17 cellular contexts compared by ENCODE assay signal in genomic region chr21:45348591-45349327, GRCh38. TPM values are rescaled to one million over a fixed set of nuclear protein-coding genes. Genes with fewer than 3 reads are reported as not detected.
DNase-seq lines count a peak whose midpoint lies in the region; ATAC-seq and TF ChIP-seq lines count a peak whose summit lies in the region.
"Had no signal": no experiment of that assay in that cellular context is flagged by ENCODE, and none has a peak within 500 bp of the region (broad histone marks: within the 10 kb centered on the region; RNA-seq: fewer than 3 reads in every experiment).

No MANE protein-coding gene starts in this region.

- no peak overlapping the region for H2AK9ac ChIP-seq in IMR-90 (replicated peaks; ENCODE audit: low read depth, low read length, poor library complexity)

- TF ChIP-seq POLR2A in IMR-90 (IDR thresholded peaks at IDR 0.05; ENCODE audit: low read depth, low read length), result no peak
- no peak for TF ChIP-seq POLR2A in heart left ventricle (IDR thresholded peaks at IDR 0.05)

- no peaks in the 10 kb centered on the region for H3K4me1 Mint-ChIP-seq in immature natural killer cell
- H3K4me1 Mint-ChIP-seq: activated B cell treated with CpG ODN at 0.5 μM for 24 hours; activated naive CD8-positive, alpha-beta T cell treated with anti-CD3 and anti-CD28 coated beads, Interleukin-2, amount 10 ng/mL, durations not matched to agents 7 days and 5 days had no signal

- H3K4me1 ChIP-seq in IMR-90 (ENCODE audit: control insufficient read depth, insufficient read depth, low read length) (peaks cover 6% of the 10 kb centered on the region; the same call in 1 of the 2 replicates), heart left ventricle (peaks cover 6 to 57% (median 34%) of the 10 kb centered on the region in 12 donors), osteoblast (ENCODE audit: insufficient read depth, low read length) (peaks cover 11% of the 10 kb centered on the region)

- no peaks in the 10 kb centered on the region for H3K36me3 Mint-ChIP-seq in immature natural killer cell
- H3K36me3 Mint-ChIP-seq: activated naive CD8-positive, alpha-beta T cell treated with anti-CD3 and anti-CD28 coated beads, Interleukin-2, amount 10 ng/mL, durations not matched to agents 7 days and 5 days had no signal

- H4K20me1 ChIP-seq in IMR-90 (ENCODE audit: insufficient read depth, low read length) (no peaks in the 10 kb centered on the region), osteoblast (ENCODE audit: insufficient read depth, low read length) (no peaks in the 10 kb centered on the region)

- H3K36me3 ChIP-seq in IMR-90 (ENCODE audit: control insufficient read depth, insufficient read depth, low read length), result no peaks in the 10 kb centered on the region
- no peaks in the 10 kb centered on the region for H3K36me3 ChIP-seq in heart left ventricle
- no peaks in the 10 kb centered on the region for H3K36me3 ChIP-seq in osteoblast (ENCODE audit: insufficient read depth, low read length)
- H3K36me3 ChIP-seq: upper lobe of left lung had no signal

- no peaks in the 10 kb centered on the region for H3K79me1 ChIP-seq in IMR-90 (ENCODE audit: low read depth in 1 of 2, low read length in 2 of 2)

- no peak overlapping the region for H3K4ac ChIP-seq in IMR-90 (ENCODE audit: low read depth, low read length)

- H2BK120ac ChIP-seq in IMR-90 (ENCODE audit: low read depth, low read length), result no peak overlapping the region

- DNase-seq in IMR-90 (no peak), heart left ventricle (peak in 2 of 5 donors; percentile 23 to 47), osteoblast (ENCODE audit: insufficient read length, low spot score, missing footprints) (no peak), immature natural killer cell (no peak), SW480 (ENCODE audit: low spot score) (no peak), NCI-H2107 (lab: John Stamatoyannopoulos, UW) (no peak)
- DNase-seq in activated CD4-positive, CD25-positive, alpha-beta regulatory T cell (lab: John Stamatoyannopoulos, UW), result no peak
- DNase-seq: activated B cell treated with CpG ODN at 0.5 μM for 24 hours; activated CD8-positive, alpha-beta memory T cell treated with anti-CD3 and anti-CD28 coated beads for 24 hours; activated naive CD8-positive, alpha-beta T cell treated with anti-CD3 and anti-CD28 coated beads, Interleukin-2, amount 10 ng/mL, durations not matched to agents 7 days and 5 days; effector CD8-positive, alpha-beta T cell; NCI-H2171 treated with DMSO at 0.1 percent for 48 hours; occipital lobe had no signal

- H3K4me3 ChIP-seq in IMR-90 (ENCODE audit: insufficient read depth, low read depth, low read length) (no peak overlapping the region), heart left ventricle (no peak overlapping the region), osteoblast (ENCODE audit: insufficient read depth, low read length) (no peak overlapping the region)
- H3K4me3 ChIP-seq: smooth muscle cell, upper lobe of left lung had no signal

- no peak overlapping the region for H2BK5ac ChIP-seq in IMR-90 (ENCODE audit: low read depth, low read length, poor library complexity, severe bottlenecking)

- peaks cover 9% of the 10 kb centered on the region for H3K9me1 ChIP-seq in IMR-90 (ENCODE audit: insufficient read depth, low read length)

- 0 out of 2 replicates have a peak overlapping the region, but pooled peaks have one; percentile 21 for H2BK20ac ChIP-seq in IMR-90 (ENCODE audit: low read depth, low read length)

- no peak overlapping the region for H3K4me3 Mint-ChIP-seq in immature natural killer cell
- H3K4me3 Mint-ChIP-seq: activated B cell treated with CpG ODN at 0.5 μM for 24 hours; activated naive CD8-positive, alpha-beta T cell treated with anti-CD3 and anti-CD28 coated beads, Interleukin-2, amount 10 ng/mL, durations not matched to agents 7 days and 5 days; T-helper 1 cell treated with Interleukin-12 subunit alpha and Interleukin-12 subunit beta and Interleukin-4 antibody, amounts not matched to agents 30 μg/mL and 1 μg/mL, for 36 hours had no signal

- CTCF ChIA-PET in IMR-90 (lab: Yijun Ruan, JAX), result no interaction called here

- no peak overlapping the region; a peak in 1 of 4 replicates for H4K8ac ChIP-seq in IMR-90 (ENCODE audit: low read depth in 2 of 2, low read length in 2 of 2)

- 0 out of 2 replicates have a peak overlapping the region, but pooled peaks have one; percentile 11 for H4K91ac ChIP-seq in IMR-90 (ENCODE audit: insufficient read depth, low read depth, low read length)

- ATAC-seq in IMR-90 (ENCODE audit: low read depth) (no peak), heart left ventricle (no peak)

- H2BK15ac ChIP-seq in IMR-90 (ENCODE audit: low read depth, low read length), result no peak overlapping the region

- H3K9me3 ChIP-seq in IMR-90 (ENCODE audit: control insufficient read depth, insufficient read depth, low read length) (no peaks in the 10 kb centered on the region), heart left ventricle (no peaks in the 10 kb centered on the region), osteoblast (ENCODE audit: low read depth, low read length) (no peaks in the 10 kb centered on the region)
- H3K9me3 ChIP-seq: upper lobe of left lung had no signal

- H2AK5ac ChIP-seq in IMR-90 (ENCODE audit: low read depth, low read length), result peak overlapping the region; percentile 35; the same call in 1 of the 2 replicates

- H3K9me3 Mint-ChIP-seq in immature natural killer cell, result no peaks in the 10 kb centered on the region
- H3K9me3 Mint-ChIP-seq: activated B cell treated with CpG ODN at 0.5 μM for 24 hours; activated naive CD8-positive, alpha-beta T cell treated with anti-CD3 and anti-CD28 coated beads, Interleukin-2, amount 10 ng/mL, durations not matched to agents 7 days and 5 days; T-helper 1 cell treated with Interleukin-12 subunit alpha and Interleukin-12 subunit beta and Interleukin-4 antibody, amounts not matched to agents 30 μg/mL and 1 μg/mL, for 36 hours had no signal

- no TSS peak for BruUV-seq in IMR-90 (replicated peaks; lab: Mats Ljungman, UMichigan)

- H3K27me3 Mint-ChIP-seq in immature natural killer cell (ENCODE audit: low read depth in 3 of 3), result peaks cover 0 to 6% (median 2%) of the 10 kb centered on the region in 3 donors
- H3K27me3 Mint-ChIP-seq: activated naive CD8-positive, alpha-beta T cell treated with anti-CD3 and anti-CD28 coated beads, Interleukin-2, amount 10 ng/mL, durations not matched to agents 7 days and 5 days had no signal

- in situ Hi-C loops in IMR-90 (cut with MboI; ENCODE audit: low sequenced_read_pairs), result no loop called here

- TF ChIP-seq RAD21 in IMR-90 (IDR thresholded peaks at IDR 0.05; ENCODE audit: low read length), result no peak

- no peak overlapping the region for H3K14ac ChIP-seq in IMR-90 (replicated peaks; ENCODE audit: low read depth, low read length)

- no peak overlapping the region for H3K18ac ChIP-seq in IMR-90 (ENCODE audit: low read depth, low read length)

- H3K9ac ChIP-seq in IMR-90 (ENCODE audit: low read depth, low read length), result no peak overlapping the region

- H3K27me3 ChIP-seq in IMR-90 (ENCODE audit: control insufficient read depth, insufficient read depth, low read length) (peaks cover 2% of the 10 kb centered on the region; the same call in 1 of the 2 replicates), heart left ventricle (no peaks in the 10 kb centered on the region), osteoblast (ENCODE audit: insufficient read depth, low read length) (peaks cover 5% of the 10 kb centered on the region)
- H3K27me3 ChIP-seq: upper lobe of left lung had no signal

- TF ChIP-seq CTCF in IMR-90 (conservative IDR thresholded peaks at IDR 0.05; ENCODE audit: low read depth, low read length) (no peak), heart left ventricle (IDR thresholded peaks at IDR 0.05) (no peak), osteoblast (IDR thresholded peaks at IDR 0.05; ENCODE audit: extremely low read depth, low read depth, low read length) (no peak)

- H3K27ac ChIP-seq in IMR-90 (ENCODE audit: insufficient read depth, low read length), result no peak overlapping the region
- H3K27ac ChIP-seq in heart left ventricle, result peak overlapping the region in 9 of 12 donors; percentile 27 to 71 (median 63)
- H3K27ac ChIP-seq in osteoblast (ENCODE audit: low read depth, low read length), result peak overlapping the region; percentile 46
- peak overlapping the region; percentile 3 for H3K27ac ChIP-seq in temporal lobe (ENCODE audit: low read depth, low read length)

- H3K4me2 ChIP-seq in IMR-90 (ENCODE audit: low read depth, low read length) (no peak overlapping the region), osteoblast (ENCODE audit: insufficient read depth, low read length) (no peak overlapping the region)

- H3K79me2 ChIP-seq in osteoblast (ENCODE audit: insufficient read depth, low read length), result no peaks in the 10 kb centered on the region

- no peak overlapping the region for H4K5ac ChIP-seq in IMR-90 (ENCODE audit: low read depth, low read length)

- POLR2A ChIA-PET in IMR-90 (lab: Charles Lee; ENCODE audit: unreplicated experiment), result no interaction called here

- dilution Hi-C loops in IMR-90 (cut with HindIII; ENCODE audit: low sequenced_read_pairs, unreplicated experiment), result no loop called here

- H3K23ac ChIP-seq in IMR-90 (ENCODE audit: low read depth, low read length), result no peak overlapping the region

- WGBS in IMR-90 (ENCODE audit: extremely low coverage in 2 of 2, insufficient read length in 1 of 2), 2 experiments, result 100% methylated on average over 5 of the region's 18 CpGs; no CpG with 5 or more reads in 1 of the 2 experiments
- WGBS in heart left ventricle, 4 donors, result 89 to 95% (median 91%) methylated on average over 13 to 18 of the region's 18 CpGs

- H2AFZ ChIP-seq in IMR-90 (replicated peaks; ENCODE audit: low read length, poor library complexity) (no peak overlapping the region), osteoblast (ENCODE audit: low read length) (no peak overlapping the region)

- H3K27ac Mint-ChIP-seq in immature natural killer cell, result no peak overlapping the region
- H3K27ac Mint-ChIP-seq: activated B cell treated with CpG ODN at 0.5 μM for 24 hours; activated naive CD8-positive, alpha-beta T cell treated with anti-CD3 and anti-CD28 coated beads, Interleukin-2, amount 10 ng/mL, durations not matched to agents 7 days and 5 days; T-helper 1 cell treated with Interleukin-12 subunit alpha and Interleukin-12 subunit beta and Interleukin-4 antibody, amounts not matched to agents 30 μg/mL and 1 μg/mL, for 36 hours had no signal

- no peak overlapping the region for H3K56ac ChIP-seq in IMR-90 (ENCODE audit: extremely low read depth, insufficient read depth, low read length)

- intact Hi-C loops in IMR-90 (cut with micrococcal nuclease) (no loop called here), heart left ventricle (cut with DNase I) (no loop called here)

TF ChIP-seq in IMR-90, 13 proteins besides CTCF, POLR2A, EP300 and RAD21 (continues in another document):
- TF ChIP-seq RFX5 (IDR thresholded peaks at IDR 0.05; ENCODE audit: low read depth, low read length) (no peak), BHLHE40 (IDR thresholded peaks at IDR 0.05; ENCODE audit: low read depth, low read length) (no peak)

RNA-seq across cellular contexts. Expression of gene COL18A1, which starts 56.2 kb away (rescaled TPM):
- 4.3 and 6.7 TPM in 2 replicates for total RNA-seq in IMR-90 (2012; rRNA removed)
- polyA plus RNA-seq in IMR-90 (2012; rRNA removed), result 46.7 and 52.6 TPM in 2 replicates
- polyA plus RNA-seq in IMR-90 (2012; cell fraction: cytosol; rRNA removed), result 66.0 and 124 TPM in 2 replicates
- polyA plus RNA-seq in IMR-90 (2012; cell fraction: nucleus; rRNA removed; ENCODE audit: low replicate concordance), result 136 and 394 TPM in 2 replicates
- total RNA-seq in heart left ventricle, result 100 to 1,000 TPM in 2 of 9 donors, 10 to 100 TPM in 7; 31.7 to 109 (median 59.0) TPM
- polyA plus RNA-seq in heart left ventricle, result 10 to 100 TPM; 38.9 to 65.6 TPM
- 8.3 and 8.8 TPM in 2 replicates for total RNA-seq in osteoblast
- 17.0 TPM for total RNA-seq in temporal lobe
- polyA plus RNA-seq in immature natural killer cell, result 1 to 10 TPM in 1 of 3 donors, under 1 TPM in 2; 0.30 to 1.8 (median 0.46) TPM
